In genomic region chr5:139481580-139482049, GRCh38 we compare ENCODE assay signal across 8 cellular contexts. TPM values are rescaled to one million over a fixed set of nuclear protein-coding genes. Genes with fewer than 3 reads are reported as not detected.
DNase-seq lines count a peak whose midpoint lies in the region; ATAC-seq and TF ChIP-seq lines count a peak whose summit lies in the region.

No MANE protein-coding gene starts in this region.

- CTCF ChIA-PET in AG04449 (lab: Yijun Ruan, JAX) = interaction anchor here (0.8 to 2.0 kb wide), 15 partner anchors 8 to 63 kb away, joined by 3 to 17 read pairs (median 5); partner anchors contain the start of genes DNAJC18, ECSCR and SMIM33

- POLR2A ChIA-PET in AG04449 (lab: Yijun Ruan, JAX) = interaction anchor here (0.9 to 1.4 kb wide), 4 partner anchors 13 to 79 kb away, joined by 4 to 11 read pairs (median 6); partner anchors contain the start of genes DNAJC18 and UBE2D2

- H3K9me3 Mint-ChIP-seq in endothelial cell (ENCODE audit: unreplicated experiment) = no peaks in the 10 kb centered on the region
- H3K9me3 Mint-ChIP-seq in nephron progenitor cell = no peaks in the 10 kb centered on the region

- peak overlapping the region; percentile 71 for H3K4me3 ChIP-seq in AG04449 (ENCODE audit: low read depth, low read length)

- H3K27me3 Mint-ChIP-seq in endothelial cell (ENCODE audit: unreplicated experiment) (peaks cover 9% of the 10 kb centered on the region), nephron progenitor cell (ENCODE audit: low read depth, poor library complexity) (peaks cover 5% of the 10 kb centered on the region)

- H3K4me3 Mint-ChIP-seq in endothelial cell (ENCODE audit: unreplicated experiment) = peak overlapping the region; percentile 77
- H3K4me3 Mint-ChIP-seq in nephron progenitor cell = no peak overlapping the region

- H3K36me3 Mint-ChIP-seq in endothelial cell (ENCODE audit: low read depth, unreplicated experiment) (peaks cover 6% of the 10 kb centered on the region), nephron progenitor cell (ENCODE audit: low read depth) (no peaks in the 10 kb centered on the region)

- H3K4me1 Mint-ChIP-seq in endothelial cell (ENCODE audit: unreplicated experiment) (peaks cover 28% of the 10 kb centered on the region), nephron progenitor cell (peaks cover 60% of the 10 kb centered on the region)

- ATAC-seq in GM18868 (IDR thresholded peaks at IDR 0.05; ENCODE audit: unreplicated experiment) (peak; percentile 16), HG02763 (IDR thresholded peaks at IDR 0.05; ENCODE audit: unreplicated experiment) (no peak), HG03025 (IDR thresholded peaks at IDR 0.05; ENCODE audit: low FRiP score, unreplicated experiment) (no peak)

- DNase-seq in AG04449 (ENCODE audit: low read depth, low spot score) (no peak), RPMI7951 (ENCODE audit: low read depth) (peak; percentile 23), endothelial cell (ENCODE audit: low spot score) (no peak), nephron progenitor cell (no peak), superior temporal gyrus (ENCODE audit: extremely low spot score) (no peak)

- TF ChIP-seq CTCF in AG04449 (IDR thresholded peaks at IDR 0.05; ENCODE audit: insufficient read depth, low read length, missing control alignments) (peak; percentile 34), endothelial cell (IDR thresholded peaks at IDR 0.05; ENCODE audit: unreplicated experiment) (no peak), nephron progenitor cell (IDR thresholded peaks at IDR 0.05) (no peak)

- H3K27ac Mint-ChIP-seq in endothelial cell (ENCODE audit: unreplicated experiment) (peak overlapping the region; percentile 94), nephron progenitor cell (peak overlapping the region; percentile 84)

RNA-seq across cellular contexts. Expression of gene STING1, which starts 0.9 kb away (rescaled TPM):
- total RNA-seq in RPMI7951 (2014; rRNA removed; shearing (Covaris generic)) = 9.7 and 10.4 TPM in 2 replicates
- 69.1 TPM for total RNA-seq in endothelial cell (ENCODE audit: unreplicated experiment)

RNA-seq across cellular contexts. Expression of gene SMIM33, which starts 10.8 kb away (rescaled TPM):
- not detected in 2 replicates for total RNA-seq in RPMI7951 (2014; rRNA removed; shearing (Covaris generic))
- not detected for total RNA-seq in endothelial cell (ENCODE audit: unreplicated experiment)

RNA-seq across cellular contexts. Expression of gene ECSCR, which starts 19.1 kb away (rescaled TPM):
- total RNA-seq in RPMI7951 (2014; rRNA removed; shearing (Covaris generic)) = 0.29 and 0.60 TPM in 2 replicates
- 565 TPM for total RNA-seq in endothelial cell (ENCODE audit: unreplicated experiment)

RNA-seq across cellular contexts. Expression of gene DNAJC18, which starts 42.3 kb away (rescaled TPM):
- 8.7 and 10.3 TPM in 2 replicates for total RNA-seq in RPMI7951 (2014; rRNA removed; shearing (Covaris generic))
- total RNA-seq in endothelial cell (ENCODE audit: unreplicated experiment) = 69.6 TPM

Comparison
In these comparisons a context has a peak if more than half of its experiments do, and no peak if none do; other contexts are left out.
1. RNA of gene ECSCR, which starts 19.1 kb away (total RNA-seq): 565 TPM in endothelial cell (single experiment); 0.29 to 0.60 TPM in RPMI7951; every median in the first group is over 100 times any median in the second.